1 cellular context compared by ENCODE assay signal in genomic region chr10:95474228-95475002, GRCh38.
TF ChIP-seq lines count a peak whose summit lies in the region.

No MANE protein-coding gene starts in this region.

TF ChIP-seq in HEK293, 187 proteins besides CTCF, POLR2A, EP300 and RAD21 (continued from another document):
- TF ChIP-seq, protein P1, sequence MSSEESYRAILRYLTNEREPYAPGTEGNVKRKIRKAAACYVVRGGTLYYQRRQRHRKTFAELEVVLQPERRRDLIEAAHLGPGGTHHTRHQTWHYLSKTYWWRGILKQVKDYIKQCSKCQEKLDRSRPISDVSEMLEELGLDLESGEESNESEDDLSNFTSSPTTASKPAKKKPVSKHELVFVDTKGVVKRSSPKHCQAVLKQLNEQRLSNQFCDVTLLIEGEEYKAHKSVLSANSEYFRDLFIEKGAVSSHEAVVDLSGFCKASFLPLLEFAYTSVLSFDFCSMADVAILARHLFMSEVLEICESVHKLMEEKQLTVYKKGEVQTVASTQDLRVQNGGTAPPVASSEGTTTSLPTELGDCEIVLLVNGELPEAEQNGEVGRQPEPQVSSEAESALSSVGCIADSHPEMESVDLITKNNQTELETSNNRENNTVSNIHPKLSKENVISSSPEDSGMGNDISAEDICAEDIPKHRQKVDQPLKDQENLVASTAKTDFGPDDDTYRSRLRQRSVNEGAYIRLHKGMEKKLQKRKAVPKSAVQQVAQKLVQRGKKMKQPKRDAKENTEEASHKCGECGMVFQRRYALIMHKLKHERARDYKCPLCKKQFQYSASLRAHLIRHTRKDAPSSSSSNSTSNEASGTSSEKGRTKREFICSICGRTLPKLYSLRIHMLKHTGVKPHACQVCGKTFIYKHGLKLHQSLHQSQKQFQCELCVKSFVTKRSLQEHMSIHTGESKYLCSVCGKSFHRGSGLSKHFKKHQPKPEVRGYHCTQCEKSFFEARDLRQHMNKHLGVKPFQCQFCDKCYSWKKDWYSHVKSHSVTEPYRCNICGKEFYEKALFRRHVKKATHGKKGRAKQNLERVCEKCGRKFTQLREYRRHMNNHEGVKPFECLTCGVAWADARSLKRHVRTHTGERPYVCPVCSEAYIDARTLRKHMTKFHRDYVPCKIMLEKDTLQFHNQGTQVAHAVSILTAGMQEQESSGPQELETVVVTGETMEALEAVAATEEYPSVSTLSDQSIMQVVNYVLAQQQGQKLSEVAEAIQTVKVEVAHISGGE (tag by site-specific recombination; conservative IDR thresholded peaks at IDR 0.05; ENCODE audit: low read depth): peak; percentile 77
- 0 out of 2 replicates have a peak, but pooled peaks have one; percentile 36 for TF ChIP-seq GFI1B (tag by site-specific recombination; IDR thresholded peaks at IDR 0.05)
- TF ChIP-seq, protein P2, sequence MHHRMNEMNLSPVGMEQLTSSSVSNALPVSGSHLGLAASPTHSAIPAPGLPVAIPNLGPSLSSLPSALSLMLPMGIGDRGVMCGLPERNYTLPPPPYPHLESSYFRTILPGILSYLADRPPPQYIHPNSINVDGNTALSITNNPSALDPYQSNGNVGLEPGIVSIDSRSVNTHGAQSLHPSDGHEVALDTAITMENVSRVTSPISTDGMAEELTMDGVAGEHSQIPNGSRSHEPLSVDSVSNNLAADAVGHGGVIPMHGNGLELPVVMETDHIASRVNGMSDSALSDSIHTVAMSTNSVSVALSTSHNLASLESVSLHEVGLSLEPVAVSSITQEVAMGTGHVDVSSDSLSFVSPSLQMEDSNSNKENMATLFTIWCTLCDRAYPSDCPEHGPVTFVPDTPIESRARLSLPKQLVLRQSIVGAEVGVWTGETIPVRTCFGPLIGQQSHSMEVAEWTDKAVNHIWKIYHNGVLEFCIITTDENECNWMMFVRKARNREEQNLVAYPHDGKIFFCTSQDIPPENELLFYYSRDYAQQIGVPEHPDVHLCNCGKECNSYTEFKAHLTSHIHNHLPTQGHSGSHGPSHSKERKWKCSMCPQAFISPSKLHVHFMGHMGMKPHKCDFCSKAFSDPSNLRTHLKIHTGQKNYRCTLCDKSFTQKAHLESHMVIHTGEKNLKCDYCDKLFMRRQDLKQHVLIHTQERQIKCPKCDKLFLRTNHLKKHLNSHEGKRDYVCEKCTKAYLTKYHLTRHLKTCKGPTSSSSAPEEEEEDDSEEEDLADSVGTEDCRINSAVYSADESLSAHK (tag by site-specific recombination; IDR thresholded peaks at IDR 0.05): peak; percentile 98
- TF ChIP-seq ZNF843 (tag by site-specific recombination; IDR thresholded peaks at IDR 0.05): peak; percentile 88
- TF ChIP-seq, protein P3, sequence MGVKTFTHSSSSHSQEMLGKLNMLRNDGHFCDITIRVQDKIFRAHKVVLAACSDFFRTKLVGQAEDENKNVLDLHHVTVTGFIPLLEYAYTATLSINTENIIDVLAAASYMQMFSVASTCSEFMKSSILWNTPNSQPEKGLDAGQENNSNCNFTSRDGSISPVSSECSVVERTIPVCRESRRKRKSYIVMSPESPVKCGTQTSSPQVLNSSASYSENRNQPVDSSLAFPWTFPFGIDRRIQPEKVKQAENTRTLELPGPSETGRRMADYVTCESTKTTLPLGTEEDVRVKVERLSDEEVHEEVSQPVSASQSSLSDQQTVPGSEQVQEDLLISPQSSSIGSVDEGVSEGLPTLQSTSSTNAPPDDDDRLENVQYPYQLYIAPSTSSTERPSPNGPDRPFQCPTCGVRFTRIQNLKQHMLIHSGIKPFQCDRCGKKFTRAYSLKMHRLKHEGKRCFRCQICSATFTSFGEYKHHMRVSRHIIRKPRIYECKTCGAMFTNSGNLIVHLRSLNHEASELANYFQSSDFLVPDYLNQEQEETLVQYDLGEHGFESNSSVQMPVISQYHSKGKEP (tag by site-specific recombination; IDR thresholded peaks at IDR 0.05): peak; percentile 72
- TF ChIP-seq ZNF629 (tag by site-specific recombination; IDR thresholded peaks at IDR 0.05): peak; percentile 71
- peak; percentile 22 for TF ChIP-seq ZBTB8A (tag by site-specific recombination; IDR thresholded peaks at IDR 0.05)
- TF ChIP-seq ZNF529 (tag by site-specific recombination; IDR thresholded peaks at IDR 0.05; ENCODE audit: insufficient replicate concordance): peak; percentile 4
- TF ChIP-seq ZNF146 (tag by site-specific recombination; IDR thresholded peaks at IDR 0.05): 0 out of 2 replicates have a peak, but pooled peaks have one; percentile 24
- TF ChIP-seq ZNF558 (tag by site-specific recombination; IDR thresholded peaks at IDR 0.05): 0 out of 2 replicates have a peak, but pooled peaks have one; percentile 10
- no peak for TF ChIP-seq ZNF571 (tag by site-specific recombination; IDR thresholded peaks at IDR 0.05)
- peak; percentile 85 for TF ChIP-seq GLI2 (tag by site-specific recombination; IDR thresholded peaks at IDR 0.05; ENCODE audit: borderline replicate concordance, low read depth)
- 0 out of 2 replicates have a peak, but pooled peaks have one; percentile 44 for TF ChIP-seq ZBTB1 (tag by site-specific recombination; IDR thresholded peaks at IDR 0.05)
- peak; percentile 78 for TF ChIP-seq TCF7L2 (IDR thresholded peaks at IDR 0.05; ENCODE audit: borderline replicate concordance, low read depth, low read length)
- TF ChIP-seq ZXDB (tag by site-specific recombination; IDR thresholded peaks at IDR 0.05): peak; percentile 75
- peak; percentile 62 for TF ChIP-seq ZNF366 (tag by site-specific recombination; conservative IDR thresholded peaks at IDR 0.05)
- TF ChIP-seq OVOL3 (tag by site-specific recombination; IDR thresholded peaks at IDR 0.05): peak; percentile 88
- TF ChIP-seq ZNF18 (tag by site-specific recombination; IDR thresholded peaks at IDR 0.05): 0 out of 2 replicates have a peak, but pooled peaks have one; percentile 59
- no peak for TF ChIP-seq PRDM1 (tag by site-specific recombination; IDR thresholded peaks at IDR 0.05)
- TF ChIP-seq, protein P4, sequence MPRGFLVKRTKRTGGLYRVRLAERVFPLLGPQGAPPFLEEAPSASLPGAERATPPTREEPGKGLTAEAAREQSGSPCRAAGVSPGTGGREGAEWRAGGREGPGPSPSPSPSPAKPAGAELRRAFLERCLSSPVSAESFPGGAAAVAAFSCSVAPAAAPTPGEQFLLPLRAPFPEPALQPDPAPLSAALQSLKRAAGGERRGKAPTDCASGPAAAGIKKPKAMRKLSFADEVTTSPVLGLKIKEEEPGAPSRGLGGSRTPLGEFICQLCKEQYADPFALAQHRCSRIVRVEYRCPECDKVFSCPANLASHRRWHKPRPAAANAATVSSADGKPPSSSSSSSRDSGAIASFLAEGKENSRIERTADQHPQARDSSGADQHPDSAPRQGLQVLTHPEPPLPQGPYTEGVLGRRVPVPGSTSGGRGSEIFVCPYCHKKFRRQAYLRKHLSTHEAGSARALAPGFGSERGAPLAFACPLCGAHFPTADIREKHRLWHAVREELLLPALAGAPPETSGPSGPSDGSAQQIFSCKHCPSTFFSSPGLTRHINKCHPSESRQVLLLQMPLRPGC (tag by site-specific recombination; IDR thresholded peaks at IDR 0.05): peak; percentile 34; the same call in 1 of the 2 replicates
- TF ChIP-seq SALL2 (tag by site-specific recombination; IDR thresholded peaks at IDR 0.05; ENCODE audit: borderline replicate concordance): no peak
- peak; percentile 29; the same call in 1 of the 2 replicates for TF ChIP-seq ZNF335 (tag by site-specific recombination; conservative IDR thresholded peaks at IDR 0.05)
- TF ChIP-seq WT1 (tag by site-specific recombination; IDR thresholded peaks at IDR 0.05): peak; percentile 85
- TF ChIP-seq ZBTB49 (tag by site-specific recombination; IDR thresholded peaks at IDR 0.05; ENCODE audit: low read depth): no peak
- peak; percentile 52; the same call in 1 of the 2 replicates for TF ChIP-seq KLF10 (tag by site-specific recombination; IDR thresholded peaks at IDR 0.05)
- TF ChIP-seq FEZF1 (tag by site-specific recombination; IDR thresholded peaks at IDR 0.05): peak; percentile 90
- TF ChIP-seq, protein P5, sequence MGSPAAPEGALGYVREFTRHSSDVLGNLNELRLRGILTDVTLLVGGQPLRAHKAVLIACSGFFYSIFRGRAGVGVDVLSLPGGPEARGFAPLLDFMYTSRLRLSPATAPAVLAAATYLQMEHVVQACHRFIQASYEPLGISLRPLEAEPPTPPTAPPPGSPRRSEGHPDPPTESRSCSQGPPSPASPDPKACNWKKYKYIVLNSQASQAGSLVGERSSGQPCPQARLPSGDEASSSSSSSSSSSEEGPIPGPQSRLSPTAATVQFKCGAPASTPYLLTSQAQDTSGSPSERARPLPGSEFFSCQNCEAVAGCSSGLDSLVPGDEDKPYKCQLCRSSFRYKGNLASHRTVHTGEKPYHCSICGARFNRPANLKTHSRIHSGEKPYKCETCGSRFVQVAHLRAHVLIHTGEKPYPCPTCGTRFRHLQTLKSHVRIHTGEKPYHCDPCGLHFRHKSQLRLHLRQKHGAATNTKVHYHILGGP (tag by site-specific recombination; IDR thresholded peaks at IDR 0.05): no peak
- TF ChIP-seq ZFP3 (tag by site-specific recombination; IDR thresholded peaks at IDR 0.05; ENCODE audit: low read depth): no peak
- TF ChIP-seq ZSCAN4 (tag by site-specific recombination; IDR thresholded peaks at IDR 0.05): no peak
- no peak for TF ChIP-seq ZNF664 (tag by site-specific recombination; IDR thresholded peaks at IDR 0.05)
- TF ChIP-seq ZNF623 (tag by site-specific recombination; IDR thresholded peaks at IDR 0.05): no peak
- TF ChIP-seq ZFP69B (tag by site-specific recombination; IDR thresholded peaks at IDR 0.05): 0 out of 2 replicates have a peak, but pooled peaks have one; percentile 31
- TF ChIP-seq ZNF610 (tag by site-specific recombination; IDR thresholded peaks at IDR 0.05; ENCODE audit: borderline replicate concordance): no peak
- TF ChIP-seq, protein P6, sequence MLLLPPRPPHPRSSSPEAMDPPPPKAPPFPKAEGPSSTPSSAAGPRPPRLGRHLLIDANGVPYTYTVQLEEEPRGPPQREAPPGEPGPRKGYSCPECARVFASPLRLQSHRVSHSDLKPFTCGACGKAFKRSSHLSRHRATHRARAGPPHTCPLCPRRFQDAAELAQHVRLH (tag by site-specific recombination; IDR thresholded peaks at IDR 0.05): 0 out of 2 replicates have a peak, but pooled peaks have one; percentile 44
- TF ChIP-seq IKZF3 (tag by site-specific recombination; IDR thresholded peaks at IDR 0.05): peak; percentile 91
- TF ChIP-seq ZNF692 (tag by site-specific recombination; IDR thresholded peaks at IDR 0.05): peak; percentile 54; the same call in 1 of the 2 replicates
- TF ChIP-seq ZSCAN30 (tag by site-specific recombination; IDR thresholded peaks at IDR 0.05): peak; percentile 73
